In the genomic region with DNA sequence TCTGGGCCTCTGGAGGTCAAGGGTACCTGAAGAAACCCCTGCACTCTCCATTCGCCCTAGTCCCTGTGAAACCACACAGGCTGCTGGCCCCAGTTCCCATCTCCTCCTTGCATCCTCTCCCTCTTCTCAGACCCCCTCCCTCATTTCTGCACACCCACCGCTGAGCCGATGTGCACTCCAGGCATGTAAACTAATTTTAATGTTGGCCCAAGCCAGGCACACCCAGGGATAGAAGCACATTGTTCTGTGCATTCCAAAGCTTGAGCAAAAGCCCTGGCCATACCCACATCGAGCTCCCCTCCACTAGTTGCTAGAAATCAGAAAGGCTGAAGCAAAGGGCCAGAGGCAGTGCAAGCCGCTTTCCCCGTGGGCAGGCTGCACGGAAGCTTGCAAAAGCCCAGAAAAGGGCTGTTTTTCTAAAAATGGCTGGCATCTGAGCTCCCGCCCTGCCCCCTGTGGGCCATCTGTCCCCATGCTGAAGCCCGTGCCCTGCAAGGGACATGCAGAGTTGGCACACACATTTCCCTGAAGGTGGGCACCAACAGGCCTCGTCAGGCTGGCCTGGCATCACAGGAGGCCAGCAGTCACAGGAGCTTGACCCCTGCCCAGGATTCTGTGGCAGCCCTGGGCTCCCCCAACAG, we compare ENCODE assay signal across 19 cellular contexts.
DNase-seq lines count a peak whose midpoint lies in the region; ATAC-seq and TF ChIP-seq lines count a peak whose summit lies in the region.
"Had no signal": no experiment of that assay in that cellular context is flagged by ENCODE, and none has a peak within 500 bp of the region (broad histone marks: within the 10 kb centered on the region; RNA-seq: fewer than 3 reads in every experiment).

No MANE protein-coding gene starts in this region.

- no peak overlapping the region for H3K9ac ChIP-seq in BLaER1 treated with 17β-estradiol and CSF1 and Interleukin-3, amounts not matched to agents 10 nM and 100 nM

- H3K4me2 ChIP-seq in BLaER1 treated with 17β-estradiol and CSF1 and Interleukin-3, amounts not matched to agents 10 nM and 100 nM: peak overlapping the region in 9 of 11 experiments; percentile 54 to 93 (median 79); a peak in 18 of 22 replicates

- no peaks in the 10 kb centered on the region for H3K27me3 ChIP-seq in BLaER1 treated with 17β-estradiol and CSF1 and Interleukin-3, amounts not matched to agents 10 nM and 100 nM
- H3K27me3 ChIP-seq in right cardiac atrium (ENCODE audit: control insufficient read depth, insufficient read depth): no peaks in the 10 kb centered on the region

- H3K27ac Mint-ChIP-seq in HFFc6: peak overlapping the region; percentile 34; the same call in 1 of the 2 replicates
- H3K27ac Mint-ChIP-seq: T-cell, WTC11 had no signal

- ATAC-seq in right cardiac atrium (no peak), GM21360 (IDR thresholded peaks at IDR 0.05; ENCODE audit: unreplicated experiment) (no peak)
- ATAC-seq: HepG2, mucosa of descending colon, T-cell, WTC11 had no signal

- peaks cover 0 to 73% (median 6%) of the 10 kb centered on the region in 11 experiments; a peak in 7 of 22 replicates for H4K20me1 ChIP-seq in BLaER1 treated with 17β-estradiol and CSF1 and Interleukin-3, amounts not matched to agents 10 nM and 100 nM

- TF ChIP-seq CTCF in HFFc6 (IDR thresholded peaks at IDR 0.05) (peak; percentile 37; the same call in 1 of the 2 replicates), cardiac fibroblast (IDR thresholded peaks at IDR 0.05; ENCODE audit: low read depth, low read length) (peak; percentile 10)

- peaks cover 20% of the 10 kb centered on the region for H3K4me1 Mint-ChIP-seq in HFFc6 (ENCODE audit: low read depth)

- peaks cover 2% of the 10 kb centered on the region; the same call in 1 of the 2 replicates for H3K27me3 Mint-ChIP-seq in HFFc6 (ENCODE audit: insufficient read depth)

- 0 out of 22 replicates have a peak, but pooled peaks cover 0 to 4% (median 0%) of the 10 kb centered on the region in 11 experiments for H3K9me3 ChIP-seq in BLaER1 treated with 17β-estradiol and CSF1 and Interleukin-3, amounts not matched to agents 10 nM and 100 nM (replicated peaks in 1 of 11)
- no peaks in the 10 kb centered on the region for H3K9me3 ChIP-seq in right cardiac atrium (ENCODE audit: control insufficient read depth, low read length)
- H3K9me3 ChIP-seq: mucosa of descending colon, thoracic aorta had no signal

- no peak overlapping the region for H3K4me3 Mint-ChIP-seq in HFFc6
- H3K4me3 Mint-ChIP-seq: T-cell, WTC11 had no signal

- H3K9me3 Mint-ChIP-seq in HFFc6: no peaks in the 10 kb centered on the region
- H3K9me3 Mint-ChIP-seq: T-cell had no signal

- 78% methylated on average over 10 of the region's 10 CpGs for WGBS in right cardiac atrium

- peaks cover 30% of the 10 kb centered on the region for H3K36me3 Mint-ChIP-seq in HFFc6 (ENCODE audit: low read depth)
- H3K36me3 Mint-ChIP-seq: T-cell, WTC11 had no signal

- no peak overlapping the region for H3K27ac ChIP-seq in BLaER1 treated with 17β-estradiol and CSF1 and Interleukin-3, amounts not matched to agents 10 nM and 100 nM
- H3K27ac ChIP-seq in right cardiac atrium (ENCODE audit: low read length): peak overlapping the region; percentile 90
- H3K27ac ChIP-seq: epithelial cell of prostate, thoracic aorta had no signal

- no peak for DNase-seq in HFFc6
- DNase-seq in cardiac fibroblast (ENCODE audit: low read depth in 2 of 2): no peak
- peak in 1 of 3 donors; percentile 45 for DNase-seq in right cardiac atrium
- DNase-seq in hepatic stellate cell (ENCODE audit: low spot score): no peak
- no peak for DNase-seq in activated CD8-positive, alpha-beta memory T cell treated with anti-CD3 and anti-CD28 coated beads, Interleukin-2, amount 50 U/mL, for 4 hours
- no peak for DNase-seq in activated gamma-delta T cell (lab: John Stamatoyannopoulos, UW)
- DNase-seq: cortex of kidney; kidney glomerular epithelial cell; MM.1S; small intestine; stimulated activated CD4-positive, alpha-beta T cell treated with anti-CD3 and anti-CD28 coated beads, Interleukin-4, amount 100 ng/mL, for 4 hours; T-cell had no signal

- H3K4me1 ChIP-seq in BLaER1 treated with 17β-estradiol and CSF1 and Interleukin-3, amounts not matched to agents 10 nM and 100 nM: peaks cover 7 to 65% (median 56%) of the 10 kb centered on the region in 10 experiments
- H3K4me1 ChIP-seq in right cardiac atrium (ENCODE audit: control insufficient read depth, insufficient read depth, low read length): peaks cover 25% of the 10 kb centered on the region

- no peak overlapping the region for H3K4me3 ChIP-seq in BLaER1 treated with 17β-estradiol and CSF1 and Interleukin-3, amounts not matched to agents 10 nM and 100 nM
- H3K4me3 ChIP-seq in cardiac fibroblast (replicated peaks in 1 of 2; ENCODE audit: low read depth in 2 of 2, low read length in 2 of 2): no peak overlapping the region
- H3K4me3 ChIP-seq in right cardiac atrium (ENCODE audit: low read length): no peak overlapping the region
- H3K4me3 ChIP-seq: mucosa of descending colon, thoracic aorta had no signal

- intact Hi-C loops in right cardiac atrium (cut with DNase I): no loop called here

- H3K36me3 ChIP-seq in BLaER1 treated with 17β-estradiol and CSF1 and Interleukin-3, amounts not matched to agents 10 nM and 100 nM: peaks cover 0 to 54% (median 5%) of the 10 kb centered on the region in 11 experiments; a peak in 10 of 22 replicates
